In the genomic region with DNA sequence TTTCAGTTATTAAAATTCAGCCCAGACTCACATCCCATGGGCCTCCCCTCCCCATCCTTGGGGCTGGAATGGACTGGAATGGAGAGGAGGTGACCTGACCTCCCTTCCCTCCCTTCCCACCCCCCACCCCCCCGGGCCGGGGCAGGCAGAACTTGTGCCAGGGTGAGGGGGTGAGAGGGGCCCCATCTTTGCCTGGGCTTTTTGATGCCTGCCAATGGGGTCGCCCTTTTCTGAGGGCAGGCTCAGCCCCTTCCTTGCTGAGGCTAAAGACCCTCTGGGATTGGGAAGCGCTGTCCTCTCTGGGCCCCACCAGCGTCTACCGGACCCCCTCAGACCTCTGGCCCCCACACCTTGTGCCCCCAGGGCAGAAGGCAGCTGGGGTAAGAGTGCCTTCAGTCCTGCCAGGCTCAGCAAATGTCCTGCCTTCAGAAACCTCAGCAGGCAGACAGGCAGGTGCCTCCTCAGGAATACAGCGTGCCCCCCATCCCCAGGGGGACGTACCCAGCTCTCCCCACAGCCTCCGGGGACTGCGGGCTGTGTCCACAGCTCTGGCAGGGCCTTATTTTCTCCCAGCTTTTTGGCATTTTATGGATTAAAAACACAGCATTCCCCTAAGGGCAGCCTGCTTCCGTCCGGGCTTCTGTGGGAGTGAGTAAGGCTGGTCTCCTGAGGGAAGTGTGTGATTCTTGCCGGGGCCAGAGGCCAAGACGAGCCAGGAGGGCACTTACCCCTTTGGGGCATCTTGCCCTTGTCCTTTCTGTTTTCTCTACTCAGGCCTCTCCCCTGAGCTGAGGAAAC, we compare ENCODE assay signal across 16 cellular contexts. TPM values are rescaled to one million over a fixed set of nuclear protein-coding genes. Genes with fewer than 3 reads are reported as not detected.
DNase-seq lines count a peak whose midpoint lies in the region; ATAC-seq and TF ChIP-seq lines count a peak whose summit lies in the region.
"Had no signal": no experiment of that assay in that cellular context is flagged by ENCODE, and none has a peak within 500 bp of the region (broad histone marks: within the 10 kb centered on the region; RNA-seq: fewer than 3 reads in every experiment).

No MANE protein-coding gene starts in this region.

- CTCF ChIA-PET in CD8-positive, alpha-beta memory T cell (lab: Charles Lee), result interaction anchor here (0.7 to 2.4 kb wide), 4 partner anchors 50 to 187 kb away, joined by 3 to 15 read pairs (median 3); no protein-coding TSS in a partner anchor

- TF ChIP-seq CTCF in OCI-LY3 (IDR thresholded peaks at IDR 0.05; ENCODE audit: low read depth, low read length) (no peak), spleen (IDR thresholded peaks at IDR 0.05 in 8 of 11, conservative IDR thresholded peaks at IDR 0.05 in 3 of 11) (no peak), body of pancreas (IDR thresholded peaks at IDR 0.05) (no peak)

- intact Hi-C loops in spleen (cut with DNase I; ENCODE audit: low total_unique reads) (loop anchor here (10.0 kb wide), 1 partner anchor 53 kb away; no protein-coding TSS in a partner anchor), body of pancreas (cut with DNase I) (no loop called here)

- H3K27ac ChIP-seq in CD8-positive, alpha-beta memory T cell (ENCODE audit: low read depth, low read length), result no peak overlapping the region
- H3K27ac ChIP-seq in OCI-LY3 (ENCODE audit: low read length), result no peak overlapping the region
- no peak overlapping the region for H3K27ac ChIP-seq in spleen
- no peak overlapping the region for H3K27ac ChIP-seq in body of pancreas
- H3K27ac ChIP-seq: PC-9 had no signal

- H3K9me3 Mint-ChIP-seq in CD8-positive, alpha-beta memory T cell, result peaks cover 0 to 3% (median 0%) of the 10 kb centered on the region in 5 donors
- H3K9me3 Mint-ChIP-seq: GM23338 had no signal

- peak overlapping the region; percentile 84 for H3K4me2 ChIP-seq in OCI-LY3 (ENCODE audit: low read length)
- H3K4me2 ChIP-seq: PC-9 had no signal

- H3K27me3 ChIP-seq in CD8-positive, alpha-beta memory T cell (ENCODE audit: insufficient read depth, low read length, poor library complexity, severe bottlenecking), result no peaks in the 10 kb centered on the region
- H3K27me3 ChIP-seq in OCI-LY3 (ENCODE audit: low read depth, low read length), result peaks cover 36% of the 10 kb centered on the region
- peaks cover 0 to 46% (median 4%) of the 10 kb centered on the region in 7 donors for H3K27me3 ChIP-seq in spleen (replicated peaks in 1 of 7)
- no peaks in the 10 kb centered on the region for H3K27me3 ChIP-seq in body of pancreas

- H3K9me3 ChIP-seq in CD8-positive, alpha-beta memory T cell (ENCODE audit: low read length), result no peaks in the 10 kb centered on the region
- H3K9me3 ChIP-seq in OCI-LY3 (ENCODE audit: insufficient read depth, low read length) (no peaks in the 10 kb centered on the region), spleen (peaks cover 0 to 8% (median 0%) of the 10 kb centered on the region in 8 donors), body of pancreas (no peaks in the 10 kb centered on the region)

- no peaks in the 10 kb centered on the region for H4K20me1 ChIP-seq in OCI-LY3 (ENCODE audit: insufficient read depth, low read length)

- no peaks in the 10 kb centered on the region for H3K79me2 ChIP-seq in OCI-LY3 (ENCODE audit: low read length)

- TF ChIP-seq POLR2A in spleen (IDR thresholded peaks at IDR 0.05), result no peak
- no peak for TF ChIP-seq POLR2A in body of pancreas (IDR thresholded peaks at IDR 0.05)

- peak overlapping the region in 4 of 7 donors; percentile 51 to 80 (median 54) for H3K4me3 Mint-ChIP-seq in CD8-positive, alpha-beta memory T cell

- no peak overlapping the region for H3K4me3 ChIP-seq in CD8-positive, alpha-beta memory T cell (ENCODE audit: low read length)
- peak overlapping the region; percentile 66 for H3K4me3 ChIP-seq in OCI-LY3 (ENCODE audit: low read length)
- no peak overlapping the region for H3K4me3 ChIP-seq in spleen
- no peak overlapping the region for H3K4me3 ChIP-seq in body of pancreas
- H3K4me3 ChIP-seq: PC-9 had no signal

- H3K36me3 Mint-ChIP-seq in CD8-positive, alpha-beta memory T cell, result no peaks in the 10 kb centered on the region

- no peak overlapping the region for H3K27ac Mint-ChIP-seq in CD8-positive, alpha-beta memory T cell
- H3K27ac Mint-ChIP-seq: GM23338 had no signal

- H2AFZ ChIP-seq in OCI-LY3 (ENCODE audit: low read depth, low read length), result peak overlapping the region; percentile 54; the same call in 1 of the 2 replicates
- H2AFZ ChIP-seq: PC-9 had no signal

- H3K4me1 ChIP-seq in CD8-positive, alpha-beta memory T cell (ENCODE audit: insufficient read depth, low read length), result no peaks in the 10 kb centered on the region
- H3K4me1 ChIP-seq in OCI-LY3 (ENCODE audit: low read length) (peaks cover 36% of the 10 kb centered on the region), spleen (peaks cover 0 to 15% (median 12%) of the 10 kb centered on the region in 6 donors), body of pancreas (peaks cover 10% of the 10 kb centered on the region)

- POLR2A ChIA-PET in CD8-positive, alpha-beta memory T cell (lab: Charles Lee), result no interaction called here

- peaks cover 0 to 15% of the 10 kb centered on the region in 2 donors for H3K27me3 Mint-ChIP-seq in CD8-positive, alpha-beta memory T cell

- WGBS in spleen, 5 donors, result 73 to 95% (median 82%) methylated on average over 3 to 14 of the region's 14 CpGs
- WGBS in body of pancreas, 2 donors, result 67 to 81% methylated on average over 3 to 6 of the region's 14 CpGs

- H3K4me1 Mint-ChIP-seq in CD8-positive, alpha-beta memory T cell, result peaks cover 9 to 15% (median 11%) of the 10 kb centered on the region in 3 donors
- H3K4me1 Mint-ChIP-seq: GM23338 had no signal

- H3K36me3 ChIP-seq in CD8-positive, alpha-beta memory T cell (ENCODE audit: insufficient read depth, low read length), result no peaks in the 10 kb centered on the region
- H3K36me3 ChIP-seq in OCI-LY3 (replicated peaks; ENCODE audit: low read depth, low read length), result no peaks in the 10 kb centered on the region
- H3K36me3 ChIP-seq in spleen, result no peaks in the 10 kb centered on the region
- no peaks in the 10 kb centered on the region for H3K36me3 ChIP-seq in body of pancreas (replicated peaks in 1 of 2; ENCODE audit: insufficient read depth in 1 of 2, low read depth in 2 of 2)

- H3K9ac ChIP-seq in OCI-LY3 (ENCODE audit: low read length), result peak overlapping the region; percentile 43; the same call in 1 of the 2 replicates

- ATAC-seq in GM21381 (IDR thresholded peaks at IDR 0.05; ENCODE audit: unreplicated experiment) (no peak), body of pancreas (no peak)

- DNase-seq in CD8-positive, alpha-beta memory T cell, result no peak
- DNase-seq in hepatic stellate cell (ENCODE audit: low spot score), result peak; percentile 41
- DNase-seq in spleen, result peak; percentile 58
- no peak for DNase-seq in NCI-H1105 (lab: John Stamatoyannopoulos, UW)
- no peak for DNase-seq in body of pancreas
- DNase-seq: ACHN, DMS153, GDM1, NCI-H1105 treated with DMSO at 0.1 percent for 48 hours, NCI-H1694 treated with DMSO at 0.1 percent for 48 hours, NCI-H510A, NCI-H82, PC-9 had no signal

RNA-seq across cellular contexts. Expression of a gene that starts 12.6 kb away (rescaled TPM):
- 10 to 100 TPM; 36.2 to 38.3 TPM for total RNA-seq in CD8-positive, alpha-beta memory T cell
- polyA plus RNA-seq in CD8-positive, alpha-beta memory T cell, result 36.9 TPM
- total RNA-seq in spleen, result 10 to 100 TPM; 17.5 to 32.0 (median 21.7) TPM
- polyA plus RNA-seq in spleen, result 10 to 100 TPM; 58.6 to 67.3 (median 59.6) TPM
- total RNA-seq in body of pancreas, result 10 to 100 TPM in 1 of 2 donors, 1 to 10 TPM in 1; 8.6 to 23.9 TPM

RNA-seq across cellular contexts. Expression of a gene that starts 35.5 kb away (rescaled TPM):
- total RNA-seq in CD8-positive, alpha-beta memory T cell, result under 1 TPM; 0.09 to 0.15 TPM
- 0.08 TPM for polyA plus RNA-seq in CD8-positive, alpha-beta memory T cell
- under 1 TPM in 1 of 7 donors, not detected in 6; 0.17 TPM for total RNA-seq in spleen
- polyA plus RNA-seq in spleen, result under 1 TPM in 1 of 3 donors, not detected in 2; 0.09 TPM
- not detected for total RNA-seq in body of pancreas

Comparison
In these comparisons a context has a peak if more than half of its experiments do, and no peak if none do; other contexts are left out.
1. DNase-seq: peak in hepatic stellate cell (single experiment) and spleen (single experiment); none in CD8-positive, alpha-beta memory T cell (0 of 5), NCI-H1105 (single experiment) and body of pancreas (0 of 4).